In genomic region chr7:44883961-44884360, GRCh38 we compare ENCODE assay signal across 8 cellular contexts. TPM values are rescaled to one million over a fixed set of nuclear protein-coding genes. Genes with fewer than 3 reads are reported as not detected.
DNase-seq lines count a peak whose midpoint lies in the region; ATAC-seq and TF ChIP-seq lines count a peak whose summit lies in the region.

No MANE protein-coding gene starts in this region.

- H3K27ac ChIP-seq in left ventricle myocardium inferior (replicated peaks) (peak overlapping the region; percentile 98), mammary epithelial cell (ENCODE audit: insufficient read depth, low read depth, low read length) (peak overlapping the region; percentile 86), mucosa of rectum (ENCODE audit: low read depth in 2 of 2, low read length in 2 of 2) (peak overlapping the region in 1 of 2 donors; percentile 100), uterus (peak overlapping the region; percentile 97 to 98)

- no peak overlapping the region for H2AFZ ChIP-seq in mammary epithelial cell (ENCODE audit: low read depth, low read length)

- BruUV-seq in mammary epithelial cell (replicated peaks; lab: Mats Ljungman, UMichigan): TSS peak; percentile 8

- no peak for TF ChIP-seq POLR2A in uterus (IDR thresholded peaks at IDR 0.05)

- no peak for ATAC-seq in Right ventricle myocardium superior (ENCODE audit: poor library complexity)
- ATAC-seq in HG03460 (IDR thresholded peaks at IDR 0.05; ENCODE audit: unreplicated experiment): no peak

- H3K36me3 ChIP-seq in left ventricle myocardium inferior (no peaks in the 10 kb centered on the region), mammary epithelial cell (ENCODE audit: insufficient read depth, low read length) (no peaks in the 10 kb centered on the region), mucosa of rectum (ENCODE audit: control insufficient read depth in 2 of 2, insufficient read depth in 2 of 2, low read length in 2 of 2) (peaks cover 0 to 8% of the 10 kb centered on the region in 2 donors), uterus (no peaks in the 10 kb centered on the region)

- no peaks in the 10 kb centered on the region for H3K27me3 ChIP-seq in left ventricle myocardium inferior (ENCODE audit: low read depth)
- H3K27me3 ChIP-seq in mammary epithelial cell (ENCODE audit: insufficient read depth, low read length): no peaks in the 10 kb centered on the region
- no peaks in the 10 kb centered on the region for H3K27me3 ChIP-seq in mucosa of rectum (ENCODE audit: control insufficient read depth in 2 of 2, insufficient read depth in 2 of 2, low read length in 2 of 2)
- no peaks in the 10 kb centered on the region for H3K27me3 ChIP-seq in uterus

- CTCF ChIA-PET in mammary epithelial cell (lab: Charles Lee; ENCODE audit: low non-redundant PET): no interaction called here

- H4K20me1 ChIP-seq in mammary epithelial cell (ENCODE audit: insufficient read depth, low read length): peaks cover 2% of the 10 kb centered on the region

- no peak for TF ChIP-seq CTCF in left ventricle myocardium inferior (IDR thresholded peaks at IDR 0.05; ENCODE audit: borderline replicate concordance)
- TF ChIP-seq CTCF in mammary epithelial cell (conservative IDR thresholded peaks at IDR 0.05 in 1 of 2, IDR thresholded peaks at IDR 0.05 in 1 of 2; ENCODE audit: extremely low read depth in 1 of 2, insufficient read depth in 1 of 2, low read depth in 1 of 2, low read length in 2 of 2): no peak
- TF ChIP-seq CTCF in uterus (IDR thresholded peaks at IDR 0.05): no peak

- dilution Hi-C loops in mammary epithelial cell (cut with HindIII; ENCODE audit: low sequenced_read_pairs): loop anchor here (5.0 kb wide), 2 partner anchors 53 to 57 kb away; no protein-coding TSS in a partner anchor

- H3K79me2 ChIP-seq in mammary epithelial cell (ENCODE audit: insufficient read depth, low read length): peaks cover 63% of the 10 kb centered on the region

- H3K9ac ChIP-seq in mammary epithelial cell (ENCODE audit: insufficient read depth, low read length) (peak overlapping the region; percentile 79), mucosa of rectum (ENCODE audit: low read depth in 1 of 2, low read length in 2 of 2) (peak overlapping the region; percentile 89 to 94)

- intact Hi-C loops in left ventricle myocardium inferior (cut with micrococcal nuclease) (no loop called here), Right ventricle myocardium superior (cut with DNase I) (loop anchor here (10.0 kb wide), 1 partner anchor 101 kb away; no protein-coding TSS in a partner anchor), mammary epithelial cell (cut with micrococcal nuclease) (loop anchor here (2.0 kb wide), 2 partner anchors 35 to 39 kb away; partner anchors contain the start of gene H2AZ2), uterus (cut with DNase I; ENCODE audit: low total_unique reads) (no loop called here)

- DNase-seq in left ventricle myocardium inferior: no peak
- DNase-seq in Right ventricle myocardium superior: no peak
- no peak for DNase-seq in mammary epithelial cell
- DNase-seq in uterus: no peak
- DNase-seq in islet precursor cell: no peak
- no peak for DNase-seq in NCI-H510A (lab: John Stamatoyannopoulos, UW)

- whole genome bisulfite sequencing in mammary epithelial cell (ENCODE audit: low coverage, missing lambda C conversion rate): 20% methylated on average over 7 of the region's 7 CpGs

- in situ Hi-C loops in mammary epithelial cell (cut with MboI; ENCODE audit: low sequenced_read_pairs in 2 of 2): no loop called here

- H3K4me1 ChIP-seq in left ventricle myocardium inferior (peaks cover 71% of the 10 kb centered on the region), mammary epithelial cell (ENCODE audit: insufficient read depth, low read length) (peaks cover 41% of the 10 kb centered on the region), mucosa of rectum (ENCODE audit: control insufficient read depth in 2 of 2, insufficient read depth in 2 of 2, low read length in 2 of 2) (peaks cover 29 to 32% of the 10 kb centered on the region in 2 donors), uterus (peaks cover 21 to 25% of the 10 kb centered on the region in 2 donors)

- H3K4me2 ChIP-seq in mammary epithelial cell (ENCODE audit: insufficient read depth, low read depth, low read length): peak overlapping the region; percentile 87

- no peaks in the 10 kb centered on the region for H3K9me3 ChIP-seq in left ventricle myocardium inferior (replicated peaks)
- no peaks in the 10 kb centered on the region for H3K9me3 ChIP-seq in mammary epithelial cell (replicated peaks; ENCODE audit: insufficient read depth, low read length)
- no peaks in the 10 kb centered on the region for H3K9me3 ChIP-seq in mucosa of rectum (ENCODE audit: control insufficient read depth in 2 of 2, low read length in 2 of 2)
- no peaks in the 10 kb centered on the region for H3K9me3 ChIP-seq in uterus

- peak overlapping the region; percentile 94 for H3K4me3 ChIP-seq in left ventricle myocardium inferior
- peak overlapping the region; percentile 55 to 94 (median 84) for H3K4me3 ChIP-seq in mammary epithelial cell (replicated peaks in 1 of 3; ENCODE audit: insufficient read depth in 1 of 3, low read depth in 2 of 3, low read length in 3 of 3)
- H3K4me3 ChIP-seq in mucosa of rectum (ENCODE audit: low read length in 2 of 2): peak overlapping the region; percentile 79 to 87
- H3K4me3 ChIP-seq in uterus: peak overlapping the region; percentile 46 to 86

RNA-seq across cellular contexts. Expression of gene PURB, which starts 1.4 kb away (rescaled TPM):
- 13.1 TPM for total RNA-seq in left ventricle myocardium inferior
- total RNA-seq in Right ventricle myocardium superior: 13.3 TPM
- 10 to 100 TPM; 30.2 to 32.8 TPM for total RNA-seq in mammary epithelial cell
- 4.1 TPM for polyA plus RNA-seq in mammary epithelial cell
- polyA minus RNA-seq in mammary epithelial cell: 14.2 TPM
- 10 to 100 TPM; 13.8 to 63.0 (median 24.5) TPM for total RNA-seq in uterus

RNA-seq across cellular contexts. Expression of gene H2AZ2, which starts 36.1 kb away (rescaled TPM):
- total RNA-seq in left ventricle myocardium inferior (265 TPM), Right ventricle myocardium superior (257 TPM), mammary epithelial cell (100 to 1,000 TPM in 1 of 2 donors, 10 to 100 TPM in 1; 48.3 to 116 TPM), uterus (100 to 1,000 TPM in 3 of 4 donors, 10 to 100 TPM in 1; 77.9 to 270 (median 212) TPM)
- polyA plus RNA-seq in mammary epithelial cell: 142 TPM
- polyA minus RNA-seq in mammary epithelial cell: 91.6 TPM

Comparison
In these comparisons a context has a peak if more than half of its experiments do, and no peak if none do; other contexts are left out.
1. intact Hi-C loops: an anchor here in Right ventricle myocardium superior (10.0 kb wide) and mammary epithelial cell (2.0 kb wide); none called in left ventricle myocardium inferior and uterus.